ENCODE assay signal across 19 cellular contexts in the genomic region with DNA sequence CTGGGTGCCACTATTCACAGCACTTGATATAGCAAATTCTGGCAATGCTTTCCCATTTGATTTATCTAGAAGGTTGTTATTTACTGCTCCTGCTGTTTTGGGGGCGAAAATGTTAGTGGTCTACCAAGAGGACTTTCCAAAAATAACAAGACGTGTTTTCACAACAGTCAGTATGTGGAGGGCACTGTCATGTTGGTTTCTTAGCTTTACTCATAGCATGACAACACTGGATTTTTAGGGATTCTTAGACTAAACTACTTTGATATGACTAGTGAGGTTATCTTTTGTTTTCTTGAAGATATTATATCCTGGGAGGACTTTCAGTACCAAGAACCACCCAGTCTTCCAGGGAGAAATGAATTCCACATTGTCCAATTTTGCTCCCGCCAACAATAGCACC.
"Had no signal": no experiment of that assay in that cellular context is flagged by ENCODE, and none has a peak within 500 bp of the region (broad histone marks: within the 10 kb centered on the region; RNA-seq: fewer than 3 reads in every experiment).

No MANE protein-coding gene starts in this region.

- DNase-seq: activated CD4-positive, alpha-beta T cell treated with anti-CD3 and anti-CD28 coated beads, Interleukin-2, amount 10 ng/mL, durations not matched to agents 24 days and 14 days; activated CD4-positive, CD25-positive, alpha-beta regulatory T cell; activated CD8-positive, alpha-beta T cell treated with anti-CD3 and anti-CD28 coated beads for 36 hours; activated naive CD4-positive, alpha-beta T cell; cerebellar nuclear complex; effector memory CD4-positive, alpha-beta T cell; ovary; right lobe of liver; small intestine; stimulated activated CD4-positive, alpha-beta T cell treated with anti-CD3 and anti-CD28 coated beads, Interleukin-15, amount 100 ng/mL, for 24 hours; stimulated activated CD4-positive, alpha-beta T cell treated with anti-CD3 and anti-CD28 coated beads, Interleukin-4, amount 100 ng/mL, for 1 hour; T-helper 1 cell; T1000; upper lobe of right lung had no signal

- H3K9me3 Mint-ChIP-seq: activated CD8-positive, alpha-beta T cell treated with anti-CD3 and anti-CD28 coated beads for 36 hours; memory B cell had no signal

- H3K4me3 ChIP-seq: ascending aorta, breast epithelium, hepatocyte, ovary, right lobe of liver, thoracic aorta, upper lobe of right lung had no signal

- H3K27ac Mint-ChIP-seq: activated CD4-positive, alpha-beta T cell treated with anti-CD3 and anti-CD28 coated beads, Interleukin-2, amount 10 ng/mL, durations not matched to agents 24 days and 14 days had no signal

- H3K27ac ChIP-seq: ascending aorta, breast epithelium, hepatocyte, ovary, right lobe of liver, thoracic aorta, upper lobe of right lung had no signal

- H3K36me3 ChIP-seq: ascending aorta, breast epithelium, ovary, right lobe of liver, thoracic aorta, upper lobe of right lung had no signal

- H3K4me1 ChIP-seq: breast epithelium, right lobe of liver had no signal

- H3K4me3 Mint-ChIP-seq: activated CD4-positive, alpha-beta T cell treated with anti-CD3 and anti-CD28 coated beads, Interleukin-2, amount 10 ng/mL, durations not matched to agents 24 days and 14 days; activated CD8-positive, alpha-beta T cell treated with anti-CD3 and anti-CD28 coated beads for 36 hours; memory B cell had no signal

- H3K9me3 ChIP-seq: ascending aorta, breast epithelium, ovary, right lobe of liver, thoracic aorta, upper lobe of right lung had no signal

- H3K27me3 Mint-ChIP-seq: activated CD4-positive, alpha-beta T cell treated with anti-CD3 and anti-CD28 coated beads, Interleukin-2, amount 10 ng/mL, durations not matched to agents 24 days and 14 days; activated CD8-positive, alpha-beta T cell treated with anti-CD3 and anti-CD28 coated beads for 36 hours; memory B cell had no signal

- ATAC-seq: right lobe of liver, upper lobe of right lung had no signal

- H3K27me3 ChIP-seq: ascending aorta, breast epithelium, hepatocyte, ovary, right lobe of liver, upper lobe of right lung had no signal
